Comparison of ENCODE assay signal across 8 cellular contexts in the genomic region with DNA sequence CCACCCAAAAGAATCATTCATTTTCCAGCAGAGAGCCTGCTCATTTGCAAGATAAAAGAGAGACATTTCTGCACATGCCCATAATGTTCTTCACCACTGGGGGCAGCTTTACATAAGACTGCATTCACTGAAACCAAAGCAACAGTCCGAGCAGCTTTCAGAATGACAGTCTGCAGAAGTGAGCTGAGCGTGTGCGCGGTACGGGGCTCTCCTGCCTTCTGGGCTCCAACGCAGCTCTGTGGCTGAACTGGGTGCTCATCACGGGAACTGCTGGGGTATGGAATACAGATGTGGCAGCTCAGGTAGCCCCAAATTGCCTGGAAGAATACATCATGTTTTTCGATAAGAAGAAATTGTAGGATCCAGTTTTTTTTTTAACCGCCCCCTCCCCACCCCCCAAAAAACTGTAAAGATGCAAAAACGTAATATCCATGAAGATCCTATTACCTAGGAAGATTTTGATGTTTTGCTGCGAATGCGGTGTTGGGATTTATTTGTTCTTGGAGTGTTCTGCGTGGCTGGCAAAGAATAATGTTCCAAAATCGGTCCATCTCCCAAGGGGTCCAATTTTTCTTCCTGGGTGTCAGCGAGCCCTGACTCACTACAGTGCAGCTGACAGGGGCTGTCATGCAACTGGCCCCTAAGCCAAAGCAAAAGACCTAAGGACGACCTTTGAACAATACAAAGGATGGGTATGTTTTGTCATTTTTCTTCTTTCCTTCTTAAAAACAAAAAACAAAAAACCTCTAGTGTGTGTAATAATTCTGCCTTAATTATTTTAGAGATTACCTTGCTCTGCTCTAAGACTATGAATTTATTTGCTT. TPM values are rescaled to one million over a fixed set of nuclear protein-coding genes. Genes with fewer than 3 reads are reported as not detected.
DNase-seq lines count a peak whose midpoint lies in the region; ATAC-seq and TF ChIP-seq lines count a peak whose summit lies in the region.

A gene (plus strand): TSS at position 141 of the 824 bp plus-strand sequence.

- no peak within 1 kb of the TSS for H3K4me3 Mint-ChIP-seq in CD4-positive, alpha-beta T cell
- no peak within 1 kb of the TSS for H3K4me3 Mint-ChIP-seq in activated CD4-positive, alpha-beta memory T cell treated with anti-CD3 and anti-CD28 coated beads, Interleukin-2, amount 10 ng/mL, durations not matched to agents 7 days and 5 days

- peak; percentile 78 for ATAC-seq in CD4-positive, alpha-beta T cell (ENCODE audit: poor library complexity)
- peak; percentile 100 for ATAC-seq in GM18517 (IDR thresholded peaks at IDR 0.05; ENCODE audit: unreplicated experiment)
- ATAC-seq in HG02943 (IDR thresholded peaks at IDR 0.05; ENCODE audit: low read depth, unreplicated experiment): peak; percentile 100
- peak; percentile 88 for ATAC-seq in omental fat pad (ENCODE audit: low FRiP score)

- intact Hi-C loops in CD4-positive, alpha-beta T cell (cut with DNase I, micrococcal nuclease): no loop called here

- no peaks in the 10 kb centered on the region for H3K9me3 Mint-ChIP-seq in CD4-positive, alpha-beta T cell
- no peaks in the 10 kb centered on the region for H3K9me3 Mint-ChIP-seq in activated CD4-positive, alpha-beta memory T cell treated with anti-CD3 and anti-CD28 coated beads, Interleukin-2, amount 10 ng/mL, durations not matched to agents 7 days and 5 days

- POLR2A ChIA-PET in CD4-positive, alpha-beta T cell (lab: Charles Lee): no interaction called here
- POLR2A ChIA-PET in activated CD4-positive, alpha-beta memory T cell treated with anti-CD3 and anti-CD28 coated beads, Interleukin-2, amount 10 ng/mL, durations not matched to agents 7 days and 5 days (lab: Charles Lee): no interaction called here

- peaks cover 61% of the 10 kb centered on the region for H3K27me3 Mint-ChIP-seq in CD4-positive, alpha-beta T cell
- H3K27me3 Mint-ChIP-seq in activated CD4-positive, alpha-beta memory T cell treated with anti-CD3 and anti-CD28 coated beads, Interleukin-2, amount 10 ng/mL, durations not matched to agents 7 days and 5 days: peaks cover 35% of the 10 kb centered on the region

- no peaks in the 10 kb centered on the region for H3K36me3 Mint-ChIP-seq in CD4-positive, alpha-beta T cell (ENCODE audit: low read depth)
- no peaks in the 10 kb centered on the region for H3K36me3 Mint-ChIP-seq in activated CD4-positive, alpha-beta memory T cell treated with anti-CD3 and anti-CD28 coated beads, Interleukin-2, amount 10 ng/mL, durations not matched to agents 7 days and 5 days (ENCODE audit: low read depth)

- no peak for TF ChIP-seq CTCF in CD4-positive, alpha-beta T cell (IDR thresholded peaks at IDR 0.05)
- TF ChIP-seq CTCF in omental fat pad (IDR thresholded peaks at IDR 0.05): no peak

- no peak within 1 kb of the TSS for H3K27ac ChIP-seq in CD4-positive, alpha-beta T cell (ENCODE audit: low read depth, low read length)

- DNase-seq in CD4-positive, alpha-beta T cell: peak in 1 of 10 experiments; percentile 4
- DNase-seq in NCI-H2081 (lab: John Stamatoyannopoulos, UW): peak; percentile 61 to 85
- DNase-seq in activated CD4-positive, alpha-beta memory T cell treated with anti-CD3 and anti-CD28 coated beads, Interleukin-2, amount 10 ng/mL, durations not matched to agents 7 days and 5 days: peak; percentile 20
- peak; percentile 17 for DNase-seq in germinal center (ENCODE audit: low spot score)
- no peak for DNase-seq in omental fat pad (ENCODE audit: low spot score)
- no peak for DNase-seq in stimulated activated naive CD4-positive, alpha-beta T cell treated with Interleukin-2 at 50 U/mL for 16 hours (lab: John Stamatoyannopoulos, UW)

- H3K27me3 ChIP-seq in CD4-positive, alpha-beta T cell (ENCODE audit: control insufficient read depth, insufficient read depth, low read length): peaks cover 48% of the 10 kb centered on the region

- H3K27ac Mint-ChIP-seq in CD4-positive, alpha-beta T cell: no peak within 1 kb of the TSS
- H3K27ac Mint-ChIP-seq in activated CD4-positive, alpha-beta memory T cell treated with anti-CD3 and anti-CD28 coated beads, Interleukin-2, amount 10 ng/mL, durations not matched to agents 7 days and 5 days: no peak within 1 kb of the TSS

- H3K9me3 ChIP-seq in CD4-positive, alpha-beta T cell (ENCODE audit: control insufficient read depth, low read length): no peaks in the 10 kb centered on the region

- CTCF ChIA-PET in CD4-positive, alpha-beta T cell (lab: Charles Lee): no interaction called here
- CTCF ChIA-PET in activated CD4-positive, alpha-beta memory T cell treated with anti-CD3 and anti-CD28 coated beads, Interleukin-2, amount 10 ng/mL, durations not matched to agents 7 days and 5 days (lab: Charles Lee): interaction anchor here (0.7 kb wide), 1 partner anchor 28 kb away, joined by 3 read pairs; no protein-coding TSS in a partner anchor

- peaks cover 7% of the 10 kb centered on the region for H3K4me1 Mint-ChIP-seq in CD4-positive, alpha-beta T cell (ENCODE audit: low read depth)
- no peaks in the 10 kb centered on the region for H3K4me1 Mint-ChIP-seq in activated CD4-positive, alpha-beta memory T cell treated with anti-CD3 and anti-CD28 coated beads, Interleukin-2, amount 10 ng/mL, durations not matched to agents 7 days and 5 days

RNA-seq across cellular contexts. Expression of the gene that starts here (rescaled TPM):
- not detected for total RNA-seq in CD4-positive, alpha-beta T cell
- not detected for total RNA-seq in activated CD4-positive, alpha-beta memory T cell treated with anti-CD3 and anti-CD28 coated beads, Interleukin-2, amount 10 ng/mL, durations not matched to agents 7 days and 5 days
- total RNA-seq in omental fat pad: under 1 TPM in 1 of 4 donors, not detected in 3; 0.09 TPM

Comparison
In these comparisons a context has a peak if more than half of its experiments do, and no peak if none do; other contexts are left out.
1. Peak in ATAC-seq in CD4-positive, alpha-beta T cell; RNA of the gene not detected or under 1 TPM.
2. Peak in DNase-seq in activated CD4-positive, alpha-beta memory T cell treated with anti-CD3 and anti-CD28 coated beads, Interleukin-2, amount 10 ng/mL, durations not matched to agents 7 days and 5 days; RNA of the gene not detected or under 1 TPM.
3. Peak in ATAC-seq in omental fat pad; RNA of the gene not detected or under 1 TPM.
4. DNase-seq: peak in NCI-H2081 (2 of 2) and germinal center (single experiment); none in omental fat pad (single experiment) and stimulated activated naive CD4-positive, alpha-beta T cell treated with Interleukin-2 at 50 U/mL for 16 hours (single experiment).
5. Peak in every context shown above with its lines, with median percentiles within 50 percentile points of each other: ATAC-seq.